ENCODE assay signal across 1 cellular context in genomic region chr9:130693426-130694191, GRCh38.
A peak's percentile ranks its signal among the peaks of the same experiment; 100 is the strongest.
TF ChIP-seq lines count a peak whose summit lies in the region.

Gene EXOSC2, plus strand, starts transcription at chr9:130693780. Its CDS starts 12 bp downstream, at chr9:130693792.

TF ChIP-seq in HepG2, 621 proteins besides CTCF, POLR2A, EP300 and RAD21 (continued from another document):
- peak; percentile 54; the same call in 1 of the 2 replicates for TF ChIP-seq ZNF646 (CRISPR knock-in tag; IDR thresholded peaks at IDR 0.05)
- TF ChIP-seq EZH2 (conservative IDR thresholded peaks at IDR 0.05; ENCODE audit: low read depth, low read length): no peak
- no peak for TF ChIP-seq ZFP41 (CRISPR knock-in tag; IDR thresholded peaks at IDR 0.05; ENCODE audit: borderline replicate concordance)
- TF ChIP-seq ZNF550 (CRISPR knock-in tag; IDR thresholded peaks at IDR 0.05; ENCODE audit: borderline replicate concordance): no peak
- no peak; the same call in 1 of the 2 replicates for TF ChIP-seq ZBTB3 (CRISPR knock-in tag; IDR thresholded peaks at IDR 0.05; ENCODE audit: borderline replicate concordance, low read depth)
- no peak for TF ChIP-seq SP1 (IDR thresholded peaks at IDR 0.05)
- TF ChIP-seq SP1 (CRISPR knock-in tag; IDR thresholded peaks at IDR 0.05): no peak
- TF ChIP-seq ZNF780A (CRISPR knock-in tag; IDR thresholded peaks at IDR 0.05): no peak
- TF ChIP-seq SOX6 (IDR thresholded peaks at IDR 0.05): no peak
- peak; percentile 25; the same call in 1 of the 2 replicates for TF ChIP-seq SOX6 (CRISPR knock-in tag; IDR thresholded peaks at IDR 0.05)
- TF ChIP-seq, protein P1, sequence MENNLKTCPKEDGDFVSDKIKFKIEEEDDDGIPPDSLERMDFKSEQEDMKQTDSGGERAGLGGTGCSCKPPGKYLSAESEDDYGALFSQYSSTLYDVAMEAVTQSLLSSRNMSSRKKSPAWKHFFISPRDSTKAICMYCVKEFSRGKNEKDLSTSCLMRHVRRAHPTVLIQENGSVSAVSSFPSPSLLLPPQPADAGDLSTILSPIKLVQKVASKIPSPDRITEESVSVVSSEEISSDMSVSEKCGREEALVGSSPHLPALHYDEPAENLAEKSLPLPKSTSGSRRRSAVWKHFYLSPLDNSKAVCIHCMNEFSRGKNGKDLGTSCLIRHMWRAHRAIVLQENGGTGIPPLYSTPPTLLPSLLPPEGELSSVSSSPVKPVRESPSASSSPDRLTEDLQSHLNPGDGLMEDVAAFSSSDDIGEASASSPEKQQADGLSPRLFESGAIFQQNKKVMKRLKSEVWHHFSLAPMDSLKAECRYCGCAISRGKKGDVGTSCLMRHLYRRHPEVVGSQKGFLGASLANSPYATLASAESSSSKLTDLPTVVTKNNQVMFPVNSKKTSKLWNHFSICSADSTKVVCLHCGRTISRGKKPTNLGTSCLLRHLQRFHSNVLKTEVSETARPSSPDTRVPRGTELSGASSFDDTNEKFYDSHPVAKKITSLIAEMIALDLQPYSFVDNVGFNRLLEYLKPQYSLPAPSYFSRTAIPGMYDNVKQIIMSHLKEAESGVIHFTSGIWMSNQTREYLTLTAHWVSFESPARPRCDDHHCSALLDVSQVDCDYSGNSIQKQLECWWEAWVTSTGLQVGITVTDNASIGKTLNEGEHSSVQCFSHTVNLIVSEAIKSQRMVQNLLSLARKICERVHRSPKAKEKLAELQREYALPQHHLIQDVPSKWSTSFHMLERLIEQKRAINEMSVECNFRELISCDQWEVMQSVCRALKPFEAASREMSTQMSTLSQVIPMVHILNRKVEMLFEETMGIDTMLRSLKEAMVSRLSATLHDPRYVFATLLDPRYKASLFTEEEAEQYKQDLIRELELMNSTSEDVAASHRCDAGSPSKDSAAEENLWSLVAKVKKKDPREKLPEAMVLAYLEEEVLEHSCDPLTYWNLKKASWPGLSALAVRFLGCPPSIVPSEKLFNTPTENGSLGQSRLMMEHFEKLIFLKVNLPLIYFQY (CRISPR knock-in tag; IDR thresholded peaks at IDR 0.05; ENCODE audit: borderline replicate concordance): no peak; the same call in 1 of the 2 replicates
- TF ChIP-seq TEF (CRISPR knock-in tag; IDR thresholded peaks at IDR 0.05): peak; percentile 48; the same call in 1 of the 2 replicates
- peak; percentile 80; the same call in 1 of the 2 replicates for TF ChIP-seq ZSCAN20 (CRISPR knock-in tag; IDR thresholded peaks at IDR 0.05; ENCODE audit: borderline replicate concordance)
- TF ChIP-seq SIX1 (CRISPR knock-in tag; IDR thresholded peaks at IDR 0.05; ENCODE audit: borderline replicate concordance): peak; percentile 57; the same call in 1 of the 2 replicates
- 0 out of 2 replicates have a peak, but pooled peaks have one; percentile 20 for TF ChIP-seq ZNF629 (CRISPR knock-in tag; conservative IDR thresholded peaks at IDR 0.05)
- no peak for TF ChIP-seq CBX2 (IDR thresholded peaks at IDR 0.05; ENCODE audit: low read depth, low read length)
- TF ChIP-seq CBX2 (CRISPR knock-in tag; IDR thresholded peaks at IDR 0.05; ENCODE audit: low read depth): no peak
- TF ChIP-seq MTF1 (CRISPR knock-in tag; IDR thresholded peaks at IDR 0.05): no peak
- peak; percentile 67; the same call in 1 of the 2 replicates for TF ChIP-seq DR1 (CRISPR knock-in tag; IDR thresholded peaks at IDR 0.05)
- no peak for TF ChIP-seq HIVEP1 (CRISPR knock-in tag; IDR thresholded peaks at IDR 0.05)
- TF ChIP-seq SMARCC2 (IDR thresholded peaks at IDR 0.05): no peak
- no peak for TF ChIP-seq ZNF577 (CRISPR knock-in tag; IDR thresholded peaks at IDR 0.05; ENCODE audit: borderline replicate concordance, low read depth)
- no peak for TF ChIP-seq MED8 (CRISPR knock-in tag; IDR thresholded peaks at IDR 0.05; ENCODE audit: insufficient replicate concordance)
- no peak for TF ChIP-seq ZNF572 (CRISPR knock-in tag; IDR thresholded peaks at IDR 0.05)
- TF ChIP-seq FOSL1 (CRISPR knock-in tag; IDR thresholded peaks at IDR 0.05; ENCODE audit: borderline replicate concordance): peak; percentile 47; the same call in 1 of the 2 replicates
- TF ChIP-seq ZNF451 (CRISPR knock-in tag; IDR thresholded peaks at IDR 0.05): 0 out of 2 replicates have a peak, but pooled peaks have one; percentile 30
- 0 out of 2 replicates have a peak, but pooled peaks have one; percentile 56 for TF ChIP-seq KLF6 (CRISPR knock-in tag; IDR thresholded peaks at IDR 0.05)
- TF ChIP-seq, protein P2, sequence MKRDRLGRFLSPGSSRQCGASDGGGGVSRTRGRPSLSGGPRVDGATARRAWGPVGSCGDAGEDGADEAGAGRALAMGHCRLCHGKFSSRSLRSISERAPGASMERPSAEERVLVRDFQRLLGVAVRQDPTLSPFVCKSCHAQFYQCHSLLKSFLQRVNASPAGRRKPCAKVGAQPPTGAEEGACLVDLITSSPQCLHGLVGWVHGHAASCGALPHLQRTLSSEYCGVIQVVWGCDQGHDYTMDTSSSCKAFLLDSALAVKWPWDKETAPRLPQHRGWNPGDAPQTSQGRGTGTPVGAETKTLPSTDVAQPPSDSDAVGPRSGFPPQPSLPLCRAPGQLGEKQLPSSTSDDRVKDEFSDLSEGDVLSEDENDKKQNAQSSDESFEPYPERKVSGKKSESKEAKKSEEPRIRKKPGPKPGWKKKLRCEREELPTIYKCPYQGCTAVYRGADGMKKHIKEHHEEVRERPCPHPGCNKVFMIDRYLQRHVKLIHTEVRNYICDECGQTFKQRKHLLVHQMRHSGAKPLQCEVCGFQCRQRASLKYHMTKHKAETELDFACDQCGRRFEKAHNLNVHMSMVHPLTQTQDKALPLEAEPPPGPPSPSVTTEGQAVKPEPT (CRISPR knock-in tag; IDR thresholded peaks at IDR 0.05; ENCODE audit: low read depth): 0 out of 2 replicates have a peak, but pooled peaks have one; percentile 42
- no peak for TF ChIP-seq MIER2 (CRISPR knock-in tag; IDR thresholded peaks at IDR 0.05)
- TF ChIP-seq ZHX1 (CRISPR knock-in tag; IDR thresholded peaks at IDR 0.05; ENCODE audit: low read depth): peak; percentile 95
- TF ChIP-seq CCAR2 (optimal IDR thresholded peaks at IDR 0.05; ENCODE audit: low read depth, low read length): no peak
- no peak for TF ChIP-seq ZNF383 (CRISPR knock-in tag; IDR thresholded peaks at IDR 0.05; ENCODE audit: borderline replicate concordance)
- TF ChIP-seq GZF1 (CRISPR knock-in tag; IDR thresholded peaks at IDR 0.05): no peak
- TF ChIP-seq TRIM24 (CRISPR knock-in tag; IDR thresholded peaks at IDR 0.05): no peak
- TF ChIP-seq MBNL3 (CRISPR knock-in tag; conservative IDR thresholded peaks at IDR 0.05): no peak
- no peak for TF ChIP-seq ETV6 (CRISPR knock-in tag; conservative IDR thresholded peaks at IDR 0.05)
- TF ChIP-seq KAT7 (CRISPR knock-in tag; IDR thresholded peaks at IDR 0.05; ENCODE audit: borderline replicate concordance): no peak; the same call in 1 of the 2 replicates
- peak; percentile 49 for TF ChIP-seq TARDBP (CRISPR knock-in tag; IDR thresholded peaks at IDR 0.05)
- no peak for TF ChIP-seq ZNF460 (CRISPR knock-in tag; IDR thresholded peaks at IDR 0.05; ENCODE audit: borderline replicate concordance)
- TF ChIP-seq ZNF160 (CRISPR knock-in tag; IDR thresholded peaks at IDR 0.05): 0 out of 2 replicates have a peak, but pooled peaks have one; percentile 38
- TF ChIP-seq, protein P3, sequence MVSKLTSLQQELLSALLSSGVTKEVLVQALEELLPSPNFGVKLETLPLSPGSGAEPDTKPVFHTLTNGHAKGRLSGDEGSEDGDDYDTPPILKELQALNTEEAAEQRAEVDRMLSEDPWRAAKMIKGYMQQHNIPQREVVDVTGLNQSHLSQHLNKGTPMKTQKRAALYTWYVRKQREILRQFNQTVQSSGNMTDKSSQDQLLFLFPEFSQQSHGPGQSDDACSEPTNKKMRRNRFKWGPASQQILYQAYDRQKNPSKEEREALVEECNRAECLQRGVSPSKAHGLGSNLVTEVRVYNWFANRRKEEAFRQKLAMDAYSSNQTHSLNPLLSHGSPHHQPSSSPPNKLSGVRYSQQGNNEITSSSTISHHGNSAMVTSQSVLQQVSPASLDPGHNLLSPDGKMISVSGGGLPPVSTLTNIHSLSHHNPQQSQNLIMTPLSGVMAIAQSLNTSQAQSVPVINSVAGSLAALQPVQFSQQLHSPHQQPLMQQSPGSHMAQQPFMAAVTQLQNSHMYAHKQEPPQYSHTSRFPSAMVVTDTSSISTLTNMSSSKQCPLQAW (CRISPR knock-in tag; IDR thresholded peaks at IDR 0.05): peak; percentile 71; the same call in 1 of the 2 replicates
- TF ChIP-seq SRSF4 (IDR thresholded peaks at IDR 0.05; ENCODE audit: low read depth, low read length, poor library complexity, severe bottlenecking): no peak
- no peak for TF ChIP-seq BATF2 (CRISPR knock-in tag; IDR thresholded peaks at IDR 0.05)
- TF ChIP-seq KDM3A (CRISPR knock-in tag; IDR thresholded peaks at IDR 0.05; ENCODE audit: low read depth): no peak; the same call in 1 of the 2 replicates
- TF ChIP-seq SKI (IDR thresholded peaks at IDR 0.05; ENCODE audit: partially characterized antibody): no peak
- peak; percentile 29; the same call in 1 of the 2 replicates for TF ChIP-seq ZNF768 (CRISPR knock-in tag; IDR thresholded peaks at IDR 0.05)
- TF ChIP-seq ZNF790 (CRISPR knock-in tag; IDR thresholded peaks at IDR 0.05; ENCODE audit: borderline replicate concordance): peak; percentile 58; the same call in 1 of the 2 replicates
- no peak for TF ChIP-seq ZNF660 (CRISPR knock-in tag; IDR thresholded peaks at IDR 0.05; ENCODE audit: borderline replicate concordance, low read depth)
- TF ChIP-seq POGZ (CRISPR knock-in tag; IDR thresholded peaks at IDR 0.05): peak; percentile 68
